Comparison of ENCODE assay signal across 16 cellular contexts in genomic region chr3:25074151-25074550, GRCh38.
A peak's percentile ranks its signal among the peaks of the same experiment; 100 is the strongest.
DNase-seq lines count a peak whose midpoint lies in the region; ATAC-seq and TF ChIP-seq lines count a peak whose summit lies in the region.
"Had no signal": no experiment of that assay in that cellular context is flagged by ENCODE, and none has a peak within 500 bp of the region (broad histone marks: within the 10 kb centered on the region; RNA-seq: fewer than 3 reads in every experiment).

No MANE protein-coding gene starts in this region.

- H3K9me3 ChIP-seq in heart left ventricle (no peaks in the 10 kb centered on the region), mesenchymal stem cell (ENCODE audit: control insufficient read depth, low read length) (no peaks in the 10 kb centered on the region), skeletal muscle tissue (ENCODE audit: control insufficient read depth in 3 of 3, low read length in 3 of 3) (no peaks in the 10 kb centered on the region)

- H3K79me1 ChIP-seq in mesenchymal stem cell (replicated peaks; ENCODE audit: low read length, poor library complexity, severe bottlenecking) = no peaks in the 10 kb centered on the region

- H3K4me3 Mint-ChIP-seq in chondrocyte (ENCODE audit: unreplicated experiment) (no peak overlapping the region), endothelial cell (ENCODE audit: unreplicated experiment) (no peak overlapping the region)
- no peak overlapping the region for H3K4me3 Mint-ChIP-seq in activated T-cell treated with anti-CD3 and anti-CD28 coated beads, Interleukin-2, amount 50 U/mL, for 4 hours
- H3K4me3 Mint-ChIP-seq: CD14-positive monocyte had no signal

- ATAC-seq in heart left ventricle (peak in 3 of 4 donors; percentile 41 to 51 (median 46)), Right ventricle myocardium inferior (no peak), GM21576 (IDR thresholded peaks at IDR 0.05; ENCODE audit: unreplicated experiment) (no peak)
- no peak for ATAC-seq in activated T-cell treated with anti-CD3 and anti-CD28 coated beads, Interleukin-2, amount 50 U/mL, for 4 hours

- no peak overlapping the region for H2BK5ac ChIP-seq in mesenchymal stem cell (ENCODE audit: low read depth, low read length, poor library complexity, severe bottlenecking)

- TF ChIP-seq CTCF in heart left ventricle (IDR thresholded peaks at IDR 0.05) (no peak), chondrocyte (IDR thresholded peaks at IDR 0.05) (no peak), endothelial cell (IDR thresholded peaks at IDR 0.05; ENCODE audit: unreplicated experiment) (no peak)

- no peaks in the 10 kb centered on the region for H3K27me3 ChIP-seq in heart left ventricle
- H3K27me3 ChIP-seq in mesenchymal stem cell (ENCODE audit: control insufficient read depth in 1 of 2, insufficient read depth in 1 of 2, low read length in 2 of 2) = peaks cover 0 to 4% of the 10 kb centered on the region in 2 experiments
- no peaks in the 10 kb centered on the region for H3K27me3 ChIP-seq in skeletal muscle tissue (ENCODE audit: control insufficient read depth in 3 of 3, insufficient read depth in 3 of 3, low read length in 3 of 3)

- H3K36me3 Mint-ChIP-seq in chondrocyte (ENCODE audit: low read depth) (no peaks in the 10 kb centered on the region), endothelial cell (ENCODE audit: low read depth, unreplicated experiment) (no peaks in the 10 kb centered on the region)
- H3K36me3 Mint-ChIP-seq in activated T-cell treated with anti-CD3 and anti-CD28 coated beads, Interleukin-2, amount 50 U/mL, for 4 hours (ENCODE audit: insufficient read depth) = no peaks in the 10 kb centered on the region
- H3K36me3 Mint-ChIP-seq: CD14-positive monocyte had no signal

- no peak overlapping the region for H3K18ac ChIP-seq in mesenchymal stem cell (ENCODE audit: low read depth in 1 of 2, low read length in 2 of 2)

- H3K9ac ChIP-seq in mesenchymal stem cell (ENCODE audit: low read length) (no peak overlapping the region), skeletal muscle tissue (ENCODE audit: low read depth in 1 of 3, low read length in 3 of 3) (no peak overlapping the region)

- H3K4me1 ChIP-seq in heart left ventricle (peaks cover 0 to 13% (median 4%) of the 10 kb centered on the region in 12 donors), mesenchymal stem cell (ENCODE audit: control insufficient read depth, insufficient read depth, low read depth, low read length) (no peaks in the 10 kb centered on the region), skeletal muscle tissue (ENCODE audit: control insufficient read depth in 3 of 3, insufficient read depth in 3 of 3, low read length in 3 of 3) (peaks cover 0 to 9% (median 0%) of the 10 kb centered on the region in 3 donors)

- WGBS in heart left ventricle, 4 donors = 5 to 20% (median 12%) methylated on average over 3 of the region's 3 CpGs
- 44% methylated on average over 1 of the region's 3 CpGs for WGBS in mesenchymal stem cell

- no peak overlapping the region for H2AFZ ChIP-seq in mesenchymal stem cell (ENCODE audit: low read depth, low read length)

- H3K9me3 Mint-ChIP-seq in chondrocyte (ENCODE audit: low read depth) (peaks cover 1% of the 10 kb centered on the region), endothelial cell (ENCODE audit: unreplicated experiment) (no peaks in the 10 kb centered on the region)
- H3K9me3 Mint-ChIP-seq in activated T-cell treated with anti-CD3 and anti-CD28 coated beads, Interleukin-2, amount 50 U/mL, for 4 hours = no peaks in the 10 kb centered on the region

- no peak overlapping the region for H2BK15ac ChIP-seq in mesenchymal stem cell (ENCODE audit: low read depth, poor library complexity, severe bottlenecking)

- no peak overlapping the region for H3K4ac ChIP-seq in mesenchymal stem cell (ENCODE audit: low read depth in 1 of 2, low read length in 2 of 2)

- no peak overlapping the region for H2BK12ac ChIP-seq in mesenchymal stem cell (ENCODE audit: low read length in 2 of 2)

- H3K27ac Mint-ChIP-seq in chondrocyte (ENCODE audit: unreplicated experiment) (peak overlapping the region; percentile 28), endothelial cell (ENCODE audit: unreplicated experiment) (no peak overlapping the region)
- H3K27ac Mint-ChIP-seq: CD14-positive monocyte had no signal

- intact Hi-C loops in heart left ventricle (cut with DNase I) = no loop called here
- intact Hi-C loops in Right ventricle myocardium inferior (cut with DNase I) = no loop called here

- TF ChIP-seq POLR2A in heart left ventricle (IDR thresholded peaks at IDR 0.05) = no peak

- H3K27ac ChIP-seq in heart left ventricle = no peak overlapping the region
- H3K27ac ChIP-seq in mesenchymal stem cell (ENCODE audit: low read length, poor library complexity, severe bottlenecking) = no peak overlapping the region
- peak overlapping the region; percentile 27 for H3K27ac ChIP-seq in skeletal muscle tissue (ENCODE audit: low read depth, low read length)
- H3K27ac ChIP-seq: HL-60, SK-N-MC had no signal

- no peaks in the 10 kb centered on the region for H3K36me3 ChIP-seq in heart left ventricle
- H3K36me3 ChIP-seq in mesenchymal stem cell (ENCODE audit: control insufficient read depth in 1 of 2, insufficient read depth in 2 of 2, low read depth in 1 of 2, low read length in 2 of 2) = no peaks in the 10 kb centered on the region
- H3K36me3 ChIP-seq in skeletal muscle tissue (ENCODE audit: control insufficient read depth in 3 of 3, insufficient read depth in 3 of 3, low read length in 3 of 3) = no peaks in the 10 kb centered on the region

- no peak overlapping the region for H3K4me3 ChIP-seq in heart left ventricle
- H3K4me3 ChIP-seq in mesenchymal stem cell (ENCODE audit: insufficient read depth in 1 of 2, low read depth in 1 of 2, low read length in 2 of 2) = no peak overlapping the region
- H3K4me3 ChIP-seq in skeletal muscle tissue (ENCODE audit: low read length in 3 of 3) = no peak overlapping the region
- H3K4me3 ChIP-seq: SK-N-MC had no signal

- peaks cover 12% of the 10 kb centered on the region for H3K4me1 Mint-ChIP-seq in chondrocyte (ENCODE audit: low read depth)
- no peaks in the 10 kb centered on the region for H3K4me1 Mint-ChIP-seq in endothelial cell (ENCODE audit: unreplicated experiment)
- H3K4me1 Mint-ChIP-seq in activated T-cell treated with anti-CD3 and anti-CD28 coated beads, Interleukin-2, amount 50 U/mL, for 4 hours (ENCODE audit: low read depth) = no peaks in the 10 kb centered on the region
- H3K4me1 Mint-ChIP-seq: CD14-positive monocyte had no signal

- H3K14ac ChIP-seq in mesenchymal stem cell (ENCODE audit: low read length in 2 of 2) = no peak overlapping the region

- H3K4me2 ChIP-seq in mesenchymal stem cell (ENCODE audit: low read length, poor library complexity, severe bottlenecking) = no peak overlapping the region

- no peak overlapping the region for H3K23ac ChIP-seq in mesenchymal stem cell (ENCODE audit: low read length in 2 of 2)

- H3K27me3 Mint-ChIP-seq in chondrocyte (ENCODE audit: low read depth) (no peaks in the 10 kb centered on the region), endothelial cell (ENCODE audit: unreplicated experiment) (no peaks in the 10 kb centered on the region)
- no peaks in the 10 kb centered on the region for H3K27me3 Mint-ChIP-seq in activated T-cell treated with anti-CD3 and anti-CD28 coated beads, Interleukin-2, amount 50 U/mL, for 4 hours (ENCODE audit: low read depth)

- DNase-seq in heart left ventricle = no peak
- DNase-seq in Right ventricle myocardium inferior (ENCODE audit: missing footprints) = no peak
- DNase-seq in chondrocyte (ENCODE audit: low spot score) = no peak
- DNase-seq in mesenchymal stem cell = peak; percentile 50
- DNase-seq in endothelial cell (ENCODE audit: low spot score) = no peak
- no peak for DNase-seq in activated T-cell treated with anti-CD3 and anti-CD28 coated beads, Interleukin-2, amount 50 U/mL, for 4 hours
- DNase-seq: COR-L47, EL, NCI-H187, NCI-H526 treated with DMSO at 0.1 percent for 48 hours, RPMI8226 had no signal

- no peak overlapping the region for H4K8ac ChIP-seq in mesenchymal stem cell (ENCODE audit: low read length)

- no peak overlapping the region for H4K91ac ChIP-seq in mesenchymal stem cell (ENCODE audit: low read length)

- no peak overlapping the region for H2AK5ac ChIP-seq in mesenchymal stem cell (ENCODE audit: low read length, severe bottlenecking)

- H2BK120ac ChIP-seq in mesenchymal stem cell (ENCODE audit: low read depth, low read length) = no peak overlapping the region

Comparison
In these comparisons a context has a peak if more than half of its experiments do, and no peak if none do; other contexts are left out.
1. ATAC-seq: peak in heart left ventricle (3 of 4); none in Right ventricle myocardium inferior (single experiment), activated T-cell treated with anti-CD3 and anti-CD28 coated beads, Interleukin-2, amount 50 U/mL, for 4 hours (0 of 2) and GM21576 (single experiment).